Comparison of ENCODE assay signal across 20 cellular contexts in the genomic region with DNA sequence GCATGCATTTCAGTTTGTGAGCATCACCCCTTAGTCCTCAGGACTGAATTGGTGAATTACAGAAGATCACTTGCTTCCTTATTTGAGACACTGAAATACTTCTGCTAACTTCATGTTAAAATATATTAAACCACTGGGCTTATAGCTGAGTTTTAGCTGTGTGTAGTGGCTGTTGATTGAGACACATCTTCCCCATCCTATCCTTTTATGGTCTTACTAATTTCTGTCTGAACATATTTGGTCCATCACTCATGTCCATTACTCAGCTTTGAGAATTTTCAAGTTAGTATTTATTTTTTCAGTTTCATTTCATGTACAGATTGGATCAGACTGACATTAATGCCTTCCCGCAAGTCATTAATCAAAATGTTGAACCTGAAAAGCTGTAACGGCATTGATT.
A peak's percentile ranks its signal among the peaks of the same experiment; 100 is the strongest.
DNase-seq lines count a peak whose midpoint lies in the region; ATAC-seq and TF ChIP-seq lines count a peak whose summit lies in the region.
"Had no signal": no experiment of that assay in that cellular context is flagged by ENCODE, and none has a peak within 500 bp of the region (broad histone marks: within the 10 kb centered on the region; RNA-seq: fewer than 3 reads in every experiment).

No MANE protein-coding gene starts in this region.

- H3K9me3 Mint-ChIP-seq in chondrocyte (ENCODE audit: low read depth) = peaks cover 4% of the 10 kb centered on the region
- H3K9me3 Mint-ChIP-seq: activated CD4-positive, alpha-beta memory T cell treated with anti-CD3 and anti-CD28 coated beads for 36 hours; T-helper 2 cell treated with Interferon-gamma antibody and Interleukin-4, amounts not matched to agents 5 μg/mL and 100 μg/mL, for 36 hours had no signal

- no peaks in the 10 kb centered on the region for H3K27me3 Mint-ChIP-seq in chondrocyte (ENCODE audit: low read depth)

- H3K4me3 Mint-ChIP-seq in chondrocyte (ENCODE audit: unreplicated experiment) = no peak overlapping the region
- H3K4me3 Mint-ChIP-seq: activated CD4-positive, alpha-beta memory T cell treated with anti-CD3 and anti-CD28 coated beads for 36 hours; CD4-positive, CD25-positive, alpha-beta regulatory T cell; T-helper 2 cell treated with Interferon-gamma antibody and Interleukin-4, amounts not matched to agents 5 μg/mL and 100 μg/mL, for 36 hours; WTC11 had no signal

- TF ChIP-seq CTCF in AG09309 (IDR thresholded peaks at IDR 0.05; ENCODE audit: control insufficient read depth, insufficient read depth, low read depth, low read length, missing control alignments) (no peak), chondrocyte (IDR thresholded peaks at IDR 0.05) (no peak)

- peaks cover 69% of the 10 kb centered on the region for H3K4me1 Mint-ChIP-seq in chondrocyte (ENCODE audit: low read depth)

- DNase-seq in AG09309 (ENCODE audit: low read depth) (peak; percentile 45), M059J (ENCODE audit: low read depth) (peak; percentile 89), chondrocyte (ENCODE audit: low spot score) (no peak), iris pigment epithelial cell (ENCODE audit: low read depth) (peak; percentile 92), NOMO-1 (lab: John Stamatoyannopoulos, UW; ENCODE audit: unreplicated experiment in 2 of 2) (no peak)
- DNase-seq: activated CD4-positive, alpha-beta memory T cell treated with anti-CD3 and anti-CD28 coated beads for 36 hours; activated naive CD4-positive, alpha-beta T cell treated with Interleukin-2 at 50 U/mL for 16 hours; CD4-positive, CD25-positive, alpha-beta regulatory T cell; mucosa of descending colon; NCI-H146; NCI-H748 treated with DMSO at 0.1 percent for 48 hours; stimulated activated CD4-positive, alpha-beta T cell treated with anti-CD3 and anti-CD28 coated beads, Interleukin-12 subunit alpha, Interleukin-12 subunit beta, amount 100 ng/mL, for 4 hours had no signal

- no peak overlapping the region for H3K4me3 ChIP-seq in AG09309 (ENCODE audit: control insufficient read depth, low read depth, low read length)
- H3K4me3 ChIP-seq: A549, coronary artery, mucosa of descending colon had no signal

- H3K27ac Mint-ChIP-seq in chondrocyte (ENCODE audit: unreplicated experiment) = peak overlapping the region; percentile 70
- H3K27ac Mint-ChIP-seq: activated CD4-positive, alpha-beta memory T cell treated with anti-CD3 and anti-CD28 coated beads for 36 hours; CD4-positive, CD25-positive, alpha-beta regulatory T cell; T-helper 2 cell treated with Interferon-gamma antibody and Interleukin-4, amounts not matched to agents 5 μg/mL and 100 μg/mL, for 36 hours; WTC11 had no signal

- ATAC-seq in GM18498 (IDR thresholded peaks at IDR 0.05; ENCODE audit: unreplicated experiment) = no peak
- no peak for ATAC-seq in GM21529 (IDR thresholded peaks at IDR 0.05; ENCODE audit: unreplicated experiment)
- no peak for ATAC-seq in GM21381 (IDR thresholded peaks at IDR 0.05; ENCODE audit: unreplicated experiment)
- ATAC-seq: A549, left lobe of liver, mucosa of descending colon, WTC11 had no signal

- H3K36me3 Mint-ChIP-seq in chondrocyte (ENCODE audit: low read depth) = peaks cover 3% of the 10 kb centered on the region
- H3K36me3 Mint-ChIP-seq: activated CD4-positive, alpha-beta memory T cell treated with anti-CD3 and anti-CD28 coated beads for 36 hours; CD4-positive, CD25-positive, alpha-beta regulatory T cell; WTC11 had no signal

Comparison
In these comparisons a context has a peak if more than half of its experiments do, and no peak if none do; other contexts are left out.
1. DNase-seq: peak in AG09309 (single experiment), M059J (single experiment) and iris pigment epithelial cell (single experiment); none in chondrocyte (single experiment) and NOMO-1 (0 of 2).